Comparison of ENCODE assay signal across 8 cellular contexts in genomic region chr2:239928457-239929350, GRCh38.
DNase-seq lines count a peak whose midpoint lies in the region; ATAC-seq, FAIRE-seq and TF ChIP-seq lines count a peak whose summit lies in the region.

No MANE protein-coding gene starts in this region.

- no peaks in the 10 kb centered on the region for H3K27me3 ChIP-seq in Peyer's patch
- H3K27me3 ChIP-seq in effector memory CD4-positive, alpha-beta T cell (replicated peaks; ENCODE audit: control insufficient read depth, insufficient read depth, low read length, poor library complexity, severe bottlenecking): peaks cover 4% of the 10 kb centered on the region

- H3K4me3 ChIP-seq in Peyer's patch: no peak overlapping the region
- no peak overlapping the region for H3K4me3 ChIP-seq in effector memory CD4-positive, alpha-beta T cell (ENCODE audit: insufficient read depth, low read depth, low read length, poor library complexity, severe bottlenecking)

- no peak for FAIRE-seq in frontal cortex (lab: Jason Lieb, UNC)

- H3K27ac ChIP-seq in Peyer's patch: no peak overlapping the region
- no peak overlapping the region for H3K27ac ChIP-seq in effector memory CD4-positive, alpha-beta T cell (ENCODE audit: insufficient read depth, low read length, poor library complexity, severe bottlenecking)

- no peak for TF ChIP-seq POLR2A in Peyer's patch (IDR thresholded peaks at IDR 0.05)

- intact Hi-C loops in sciatic nerve (cut with DNase I): no loop called here

- ATAC-seq in sciatic nerve: no peak

- TF ChIP-seq CTCF in Peyer's patch (IDR thresholded peaks at IDR 0.05): no peak

- H3K9me3 ChIP-seq in Peyer's patch: no peaks in the 10 kb centered on the region
- H3K9me3 ChIP-seq in effector memory CD4-positive, alpha-beta T cell (ENCODE audit: control insufficient read depth, low read length): no peaks in the 10 kb centered on the region

- no peaks in the 10 kb centered on the region for H3K36me3 ChIP-seq in Peyer's patch
- no peaks in the 10 kb centered on the region for H3K36me3 ChIP-seq in effector memory CD4-positive, alpha-beta T cell (ENCODE audit: control insufficient read depth, insufficient read depth, low read length)

- no peaks in the 10 kb centered on the region for H3K4me1 ChIP-seq in Peyer's patch
- H3K4me1 ChIP-seq in effector memory CD4-positive, alpha-beta T cell (ENCODE audit: control insufficient read depth, insufficient read depth, low read length, poor library complexity, severe bottlenecking): peaks cover 3% of the 10 kb centered on the region

- DNase-seq in NCI-H524 (lab: John Stamatoyannopoulos, UW): peak; percentile 5 to 71
- DNase-seq in NCI-H524 treated with DMSO at 0.1 percent for 48 hours (lab: John Stamatoyannopoulos, UW): no peak
- DNase-seq in Peyer's patch: peak; percentile 13 to 44 (median 37)
- DNase-seq in frontal cortex (ENCODE audit: low spot score in 2 of 2): peak; percentile 57 to 62
- peak; percentile 56 for DNase-seq in sciatic nerve (ENCODE audit: low spot score)
- no peak for DNase-seq in effector memory CD4-positive, alpha-beta T cell
- no peak for DNase-seq in HuH-7.5 (ENCODE audit: low spot score)
- no peak for DNase-seq in HCEC 1CT

Comparison
In these comparisons a context has a peak if more than half of its experiments do, and no peak if none do; other contexts are left out.
1. DNase-seq: peak in NCI-H524 (2 of 2), Peyer's patch (3 of 3), frontal cortex (2 of 2) and sciatic nerve (single experiment); none in NCI-H524 treated with DMSO at 0.1 percent for 48 hours (single experiment), effector memory CD4-positive, alpha-beta T cell (0 of 3), HuH-7.5 (single experiment) and HCEC 1CT (single experiment).